1 cellular context compared by ENCODE assay signal in the genomic region with DNA sequence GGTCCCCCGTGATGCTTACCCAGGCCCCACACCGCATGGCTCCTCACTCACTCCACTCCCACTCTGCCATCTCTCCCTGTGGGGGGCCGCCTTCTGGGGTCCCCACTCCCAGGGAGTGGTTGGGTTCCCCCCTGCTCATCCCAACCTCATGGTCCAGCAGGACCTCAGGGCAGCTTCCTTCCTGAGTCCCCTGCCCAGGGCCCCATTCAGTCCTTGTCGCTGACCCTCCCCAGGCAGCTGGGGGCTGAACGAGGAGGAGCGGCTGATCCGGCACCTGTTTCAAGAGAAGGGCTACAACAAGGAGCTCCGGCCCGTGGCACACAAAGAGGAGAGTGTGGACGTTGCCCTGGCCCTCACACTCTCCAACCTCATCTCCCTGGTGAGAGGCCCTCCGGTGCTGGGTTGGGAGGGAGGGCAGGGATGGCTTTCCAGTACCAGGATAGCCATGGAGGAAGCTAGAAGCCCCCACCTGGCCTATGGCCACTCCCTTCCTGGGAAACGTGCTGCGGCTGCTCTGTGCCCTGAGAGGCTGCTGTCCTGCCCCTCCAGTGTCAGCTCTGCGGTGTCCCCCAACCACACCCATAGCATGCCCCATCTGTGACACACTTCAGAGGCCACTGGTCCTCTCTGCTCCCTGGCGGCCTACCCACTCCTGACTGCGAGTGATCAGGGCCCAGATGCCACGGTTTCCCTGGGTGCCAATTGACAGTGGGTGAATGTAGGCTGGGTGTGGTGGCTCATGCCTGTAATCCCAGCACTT.
A peak's percentile ranks its signal among the peaks of the same experiment; 100 is the strongest.
TF ChIP-seq lines count a peak whose summit lies in the region.

No MANE protein-coding gene starts in this region.

TF ChIP-seq in HepG2, 621 proteins besides CTCF, POLR2A, EP300 and RAD21 (continued from another document):
- no peak for TF ChIP-seq HOXA3 (CRISPR knock-in tag; IDR thresholded peaks at IDR 0.05)
- TF ChIP-seq, protein P1, sequence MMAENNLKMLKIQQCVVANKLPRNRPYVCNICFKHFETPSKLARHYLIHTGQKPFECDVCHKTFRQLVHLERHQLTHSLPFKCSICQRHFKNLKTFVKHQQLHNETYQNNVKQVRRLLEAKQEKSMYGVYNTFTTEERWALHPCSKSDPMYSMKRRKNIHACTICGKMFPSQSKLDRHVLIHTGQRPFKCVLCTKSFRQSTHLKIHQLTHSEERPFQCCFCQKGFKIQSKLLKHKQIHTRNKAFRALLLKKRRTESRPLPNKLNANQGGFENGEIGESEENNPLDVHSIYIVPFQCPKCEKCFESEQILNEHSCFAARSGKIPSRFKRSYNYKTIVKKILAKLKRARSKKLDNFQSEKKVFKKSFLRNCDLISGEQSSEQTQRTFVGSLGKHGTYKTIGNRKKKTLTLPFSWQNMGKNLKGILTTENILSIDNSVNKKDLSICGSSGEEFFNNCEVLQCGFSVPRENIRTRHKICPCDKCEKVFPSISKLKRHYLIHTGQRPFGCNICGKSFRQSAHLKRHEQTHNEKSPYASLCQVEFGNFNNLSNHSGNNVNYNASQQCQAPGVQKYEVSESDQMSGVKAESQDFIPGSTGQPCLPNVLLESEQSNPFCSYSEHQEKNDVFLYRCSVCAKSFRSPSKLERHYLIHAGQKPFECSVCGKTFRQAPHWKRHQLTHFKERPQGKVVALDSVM (CRISPR knock-in tag; IDR thresholded peaks at IDR 0.05) = no peak
- TF ChIP-seq ZNF83 (CRISPR knock-in tag; IDR thresholded peaks at IDR 0.05; ENCODE audit: borderline replicate concordance) = no peak
- TF ChIP-seq ZFAT (CRISPR knock-in tag; conservative IDR thresholded peaks at IDR 0.05) = no peak
- TF ChIP-seq, protein P2, sequence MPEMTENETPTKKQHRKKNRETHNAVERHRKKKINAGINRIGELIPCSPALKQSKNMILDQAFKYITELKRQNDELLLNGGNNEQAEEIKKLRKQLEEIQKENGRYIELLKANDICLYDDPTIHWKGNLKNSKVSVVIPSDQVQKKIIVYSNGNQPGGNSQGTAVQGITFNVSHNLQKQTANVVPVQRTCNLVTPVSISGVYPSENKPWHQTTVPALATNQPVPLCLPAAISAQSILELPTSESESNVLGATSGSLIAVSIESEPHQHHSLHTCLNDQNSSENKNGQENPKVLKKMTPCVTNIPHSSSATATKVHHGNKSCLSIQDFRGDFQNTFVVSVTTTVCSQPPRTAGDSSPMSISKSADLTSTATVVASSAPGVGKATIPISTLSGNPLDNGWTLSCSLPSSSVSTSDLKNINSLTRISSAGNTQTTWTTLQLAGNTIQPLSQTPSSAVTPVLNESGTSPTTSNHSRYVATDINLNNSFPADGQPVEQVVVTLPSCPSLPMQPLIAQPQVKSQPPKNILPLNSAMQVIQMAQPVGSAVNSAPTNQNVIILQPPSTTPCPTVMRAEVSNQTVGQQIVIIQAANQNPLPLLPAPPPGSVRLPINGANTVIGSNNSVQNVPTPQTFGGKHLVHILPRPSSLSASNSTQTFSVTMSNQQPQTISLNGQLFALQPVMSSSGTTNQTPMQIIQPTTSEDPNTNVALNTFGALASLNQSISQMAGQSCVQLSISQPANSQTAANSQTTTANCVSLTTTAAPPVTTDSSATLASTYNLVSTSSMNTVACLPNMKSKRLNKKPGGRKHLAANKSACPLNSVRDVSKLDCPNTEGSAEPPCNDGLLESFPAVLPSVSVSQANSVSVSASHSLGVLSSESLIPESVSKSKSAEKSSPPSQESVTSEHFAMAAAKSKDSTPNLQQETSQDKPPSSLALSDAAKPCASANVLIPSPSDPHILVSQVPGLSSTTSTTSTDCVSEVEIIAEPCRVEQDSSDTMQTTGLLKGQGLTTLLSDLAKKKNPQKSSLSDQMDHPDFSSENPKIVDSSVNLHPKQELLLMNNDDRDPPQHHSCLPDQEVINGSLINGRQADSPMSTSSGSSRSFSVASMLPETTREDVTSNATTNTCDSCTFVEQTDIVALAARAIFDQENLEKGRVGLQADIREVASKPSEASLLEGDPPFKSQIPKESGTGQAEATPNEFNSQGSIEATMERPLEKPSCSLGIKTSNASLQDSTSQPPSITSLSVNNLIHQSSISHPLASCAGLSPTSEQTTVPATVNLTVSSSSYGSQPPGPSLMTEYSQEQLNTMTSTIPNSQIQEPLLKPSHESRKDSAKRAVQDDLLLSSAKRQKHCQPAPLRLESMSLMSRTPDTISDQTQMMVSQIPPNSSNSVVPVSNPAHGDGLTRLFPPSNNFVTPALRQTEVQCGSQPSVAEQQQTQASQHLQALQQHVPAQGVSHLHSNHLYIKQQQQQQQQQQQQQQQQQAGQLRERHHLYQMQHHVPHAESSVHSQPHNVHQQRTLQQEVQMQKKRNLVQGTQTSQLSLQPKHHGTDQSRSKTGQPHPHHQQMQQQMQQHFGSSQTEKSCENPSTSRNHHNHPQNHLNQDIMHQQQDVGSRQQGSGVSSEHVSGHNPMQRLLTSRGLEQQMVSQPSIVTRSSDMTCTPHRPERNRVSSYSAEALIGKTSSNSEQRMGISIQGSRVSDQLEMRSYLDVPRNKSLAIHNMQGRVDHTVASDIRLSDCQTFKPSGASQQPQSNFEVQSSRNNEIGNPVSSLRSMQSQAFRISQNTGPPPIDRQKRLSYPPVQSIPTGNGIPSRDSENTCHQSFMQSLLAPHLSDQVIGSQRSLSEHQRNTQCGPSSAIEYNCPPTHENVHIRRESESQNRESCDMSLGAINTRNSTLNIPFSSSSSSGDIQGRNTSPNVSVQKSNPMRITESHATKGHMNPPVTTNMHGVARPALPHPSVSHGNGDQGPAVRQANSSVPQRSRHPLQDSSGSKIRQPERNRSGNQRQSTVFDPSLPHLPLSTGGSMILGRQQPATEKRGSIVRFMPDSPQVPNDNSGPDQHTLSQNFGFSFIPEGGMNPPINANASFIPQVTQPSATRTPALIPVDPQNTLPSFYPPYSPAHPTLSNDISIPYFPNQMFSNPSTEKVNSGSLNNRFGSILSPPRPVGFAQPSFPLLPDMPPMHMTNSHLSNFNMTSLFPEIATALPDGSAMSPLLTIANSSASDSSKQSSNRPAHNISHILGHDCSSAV (CRISPR knock-in tag; IDR thresholded peaks at IDR 0.05; ENCODE audit: borderline replicate concordance) = no peak
- TF ChIP-seq, protein P3, sequence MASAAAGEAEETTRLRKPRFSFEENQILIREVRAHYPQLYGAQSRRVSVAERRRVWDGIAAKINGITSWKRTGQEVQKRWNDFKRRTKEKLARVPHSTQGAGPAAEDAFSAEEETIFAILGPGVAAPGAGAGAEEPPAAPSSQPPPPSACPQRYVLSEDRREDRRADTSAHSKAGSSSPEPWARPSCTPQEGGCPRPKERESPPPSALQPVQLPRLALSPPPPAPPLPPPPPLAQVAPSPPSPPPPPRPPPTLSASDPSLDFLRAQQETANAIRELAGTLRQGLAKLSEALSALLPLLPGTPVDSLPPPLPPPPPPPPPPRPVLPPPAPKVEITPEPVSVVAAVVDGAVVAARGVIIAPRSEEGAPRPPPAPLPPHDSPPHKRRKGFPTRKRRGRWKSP (CRISPR knock-in tag; IDR thresholded peaks at IDR 0.05) = no peak
- TF ChIP-seq, protein P4, sequence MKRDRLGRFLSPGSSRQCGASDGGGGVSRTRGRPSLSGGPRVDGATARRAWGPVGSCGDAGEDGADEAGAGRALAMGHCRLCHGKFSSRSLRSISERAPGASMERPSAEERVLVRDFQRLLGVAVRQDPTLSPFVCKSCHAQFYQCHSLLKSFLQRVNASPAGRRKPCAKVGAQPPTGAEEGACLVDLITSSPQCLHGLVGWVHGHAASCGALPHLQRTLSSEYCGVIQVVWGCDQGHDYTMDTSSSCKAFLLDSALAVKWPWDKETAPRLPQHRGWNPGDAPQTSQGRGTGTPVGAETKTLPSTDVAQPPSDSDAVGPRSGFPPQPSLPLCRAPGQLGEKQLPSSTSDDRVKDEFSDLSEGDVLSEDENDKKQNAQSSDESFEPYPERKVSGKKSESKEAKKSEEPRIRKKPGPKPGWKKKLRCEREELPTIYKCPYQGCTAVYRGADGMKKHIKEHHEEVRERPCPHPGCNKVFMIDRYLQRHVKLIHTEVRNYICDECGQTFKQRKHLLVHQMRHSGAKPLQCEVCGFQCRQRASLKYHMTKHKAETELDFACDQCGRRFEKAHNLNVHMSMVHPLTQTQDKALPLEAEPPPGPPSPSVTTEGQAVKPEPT (CRISPR knock-in tag; IDR thresholded peaks at IDR 0.05; ENCODE audit: low read depth) = 0 out of 2 replicates have a peak, but pooled peaks have one; percentile 24
- no peak for TF ChIP-seq NR2C2 (CRISPR knock-in tag; IDR thresholded peaks at IDR 0.05; ENCODE audit: borderline replicate concordance)
- TF ChIP-seq DNMT3B (CRISPR knock-in tag; conservative IDR thresholded peaks at IDR 0.05) = no peak
- TF ChIP-seq SOX6 (IDR thresholded peaks at IDR 0.05) = no peak
- no peak for TF ChIP-seq SOX6 (CRISPR knock-in tag; IDR thresholded peaks at IDR 0.05)
- TF ChIP-seq MEIS2 (CRISPR knock-in tag; IDR thresholded peaks at IDR 0.05) = no peak
- TF ChIP-seq NONO (IDR thresholded peaks at IDR 0.05) = no peak
- 0 out of 2 replicates have a peak, but pooled peaks have one; percentile 35 for TF ChIP-seq NONO (CRISPR knock-in tag; conservative IDR thresholded peaks at IDR 0.05)
- TF ChIP-seq, protein P5, sequence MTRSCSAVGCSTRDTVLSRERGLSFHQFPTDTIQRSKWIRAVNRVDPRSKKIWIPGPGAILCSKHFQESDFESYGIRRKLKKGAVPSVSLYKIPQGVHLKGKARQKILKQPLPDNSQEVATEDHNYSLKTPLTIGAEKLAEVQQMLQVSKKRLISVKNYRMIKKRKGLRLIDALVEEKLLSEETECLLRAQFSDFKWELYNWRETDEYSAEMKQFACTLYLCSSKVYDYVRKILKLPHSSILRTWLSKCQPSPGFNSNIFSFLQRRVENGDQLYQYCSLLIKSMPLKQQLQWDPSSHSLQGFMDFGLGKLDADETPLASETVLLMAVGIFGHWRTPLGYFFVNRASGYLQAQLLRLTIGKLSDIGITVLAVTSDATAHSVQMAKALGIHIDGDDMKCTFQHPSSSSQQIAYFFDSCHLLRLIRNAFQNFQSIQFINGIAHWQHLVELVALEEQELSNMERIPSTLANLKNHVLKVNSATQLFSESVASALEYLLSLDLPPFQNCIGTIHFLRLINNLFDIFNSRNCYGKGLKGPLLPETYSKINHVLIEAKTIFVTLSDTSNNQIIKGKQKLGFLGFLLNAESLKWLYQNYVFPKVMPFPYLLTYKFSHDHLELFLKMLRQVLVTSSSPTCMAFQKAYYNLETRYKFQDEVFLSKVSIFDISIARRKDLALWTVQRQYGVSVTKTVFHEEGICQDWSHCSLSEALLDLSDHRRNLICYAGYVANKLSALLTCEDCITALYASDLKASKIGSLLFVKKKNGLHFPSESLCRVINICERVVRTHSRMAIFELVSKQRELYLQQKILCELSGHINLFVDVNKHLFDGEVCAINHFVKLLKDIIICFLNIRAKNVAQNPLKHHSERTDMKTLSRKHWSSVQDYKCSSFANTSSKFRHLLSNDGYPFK (CRISPR knock-in tag; IDR thresholded peaks at IDR 0.05; ENCODE audit: borderline replicate concordance) = 0 out of 2 replicates have a peak, but pooled peaks have one; percentile 33
- TF ChIP-seq, protein P6, sequence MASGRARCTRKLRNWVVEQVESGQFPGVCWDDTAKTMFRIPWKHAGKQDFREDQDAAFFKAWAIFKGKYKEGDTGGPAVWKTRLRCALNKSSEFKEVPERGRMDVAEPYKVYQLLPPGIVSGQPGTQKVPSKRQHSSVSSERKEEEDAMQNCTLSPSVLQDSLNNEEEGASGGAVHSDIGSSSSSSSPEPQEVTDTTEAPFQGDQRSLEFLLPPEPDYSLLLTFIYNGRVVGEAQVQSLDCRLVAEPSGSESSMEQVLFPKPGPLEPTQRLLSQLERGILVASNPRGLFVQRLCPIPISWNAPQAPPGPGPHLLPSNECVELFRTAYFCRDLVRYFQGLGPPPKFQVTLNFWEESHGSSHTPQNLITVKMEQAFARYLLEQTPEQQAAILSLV (CRISPR knock-in tag; IDR thresholded peaks at IDR 0.05; ENCODE audit: borderline replicate concordance) = no peak
- no peak for TF ChIP-seq RFX5 (IDR thresholded peaks at IDR 0.05; ENCODE audit: low read depth, low read length)
